8 cellular contexts compared by ENCODE assay signal in genomic region chr7:151626422-151627115, GRCh38.
DNase-seq lines count a peak whose midpoint lies in the region; ATAC-seq and TF ChIP-seq lines count a peak whose summit lies in the region.

No MANE protein-coding gene starts in this region.

- H2BK120ac ChIP-seq in neuronal stem cell (ENCODE audit: low read depth, low read length): no peak overlapping the region

- H3K23ac ChIP-seq in neuronal stem cell (ENCODE audit: low read depth, low read length, poor library complexity): no peak overlapping the region

- no peak overlapping the region for H2AFZ ChIP-seq in neuronal stem cell (ENCODE audit: low read length)

- no peaks in the 10 kb centered on the region for H3K9me3 ChIP-seq in neuronal stem cell (replicated peaks in 1 of 2; ENCODE audit: control insufficient read depth in 2 of 2, insufficient read depth in 1 of 2, low read depth in 1 of 2, low read length in 2 of 2)

- no peak overlapping the region for H3K4me2 ChIP-seq in neuronal stem cell (ENCODE audit: insufficient read depth, low read length, poor library complexity, severe bottlenecking)

- H3K18ac ChIP-seq in neuronal stem cell (ENCODE audit: low read length): no peak overlapping the region

- H3K4me3 ChIP-seq in H7 (ENCODE audit: insufficient read depth, low read depth, low read length) (no peak overlapping the region), epithelial cell of proximal tubule (ENCODE audit: low read depth, low read length) (no peak overlapping the region), neuronal stem cell (ENCODE audit: low read length in 2 of 2) (no peak overlapping the region)

- H2AK5ac ChIP-seq in neuronal stem cell (ENCODE audit: low read depth, low read length): no peak overlapping the region

- H4K8ac ChIP-seq in neuronal stem cell (ENCODE audit: low read depth, low read length): no peak overlapping the region

- H2BK5ac ChIP-seq in neuronal stem cell (ENCODE audit: low read length): no peak overlapping the region

- DNase-seq in Ammon's horn (ENCODE audit: low spot score): peak; percentile 48
- peak; percentile 64 for DNase-seq in H7
- peak; percentile 54 for DNase-seq in SK-N-DZ (ENCODE audit: low spot score)
- no peak for DNase-seq in epithelial cell of proximal tubule (ENCODE audit: low read depth)
- DNase-seq in neuronal stem cell (ENCODE audit: low spot score): peak; percentile 29
- DNase-seq in NCI-H2171 treated with DMSO at 0.1 percent for 48 hours (lab: John Stamatoyannopoulos, UW): no peak

- peak; percentile 82 for TF ChIP-seq CTCF in epithelial cell of proximal tubule (conservative IDR thresholded peaks at IDR 0.05; ENCODE audit: low read depth, low read length)

- H3K9ac ChIP-seq in neuronal stem cell (ENCODE audit: low read depth, low read length, poor library complexity): no peak overlapping the region

- no peak overlapping the region for H3K14ac ChIP-seq in neuronal stem cell (ENCODE audit: low read length)

- no peaks in the 10 kb centered on the region for H3K79me1 ChIP-seq in neuronal stem cell (ENCODE audit: low read depth, low read length)

- WGBS in neuronal stem cell (ENCODE audit: extremely low coverage in 2 of 2, insufficient read length in 2 of 2, insufficient replicate concordance in 1 of 2), 2 donors: no CpG with 5 or more reads among the region's 11 CpGs

- ATAC-seq in GM18861 (IDR thresholded peaks at IDR 0.05; ENCODE audit: unreplicated experiment) (no peak), GM18868 (IDR thresholded peaks at IDR 0.05; ENCODE audit: unreplicated experiment) (no peak)

- no peak overlapping the region for H3K27ac ChIP-seq in neuronal stem cell (replicated peaks; ENCODE audit: low read length)

- H3K4ac ChIP-seq in neuronal stem cell (ENCODE audit: low read length): no peak overlapping the region

- H3K27me3 ChIP-seq in H7 (ENCODE audit: control insufficient read depth, insufficient read depth, low read length) (peaks cover 8% of the 10 kb centered on the region), neuronal stem cell (ENCODE audit: control insufficient read depth in 3 of 3, insufficient read depth in 3 of 3, low read depth in 1 of 3, low read length in 3 of 3) (no peaks in the 10 kb centered on the region)

- H2BK15ac ChIP-seq in neuronal stem cell (ENCODE audit: low read length): no peak overlapping the region

- H3K36me3 ChIP-seq in H7 (replicated peaks; ENCODE audit: control insufficient read depth, insufficient read depth, low read length) (no peaks in the 10 kb centered on the region), neuronal stem cell (replicated peaks in 1 of 2; ENCODE audit: control insufficient read depth in 2 of 2, insufficient read depth in 2 of 2, low read length in 2 of 2) (no peaks in the 10 kb centered on the region)

- H3K4me1 ChIP-seq in neuronal stem cell (ENCODE audit: control insufficient read depth in 2 of 2, insufficient read depth in 1 of 2, low read depth in 1 of 2, low read length in 2 of 2): peaks cover 3 to 6% of the 10 kb centered on the region in 2 donors

- H4K91ac ChIP-seq in neuronal stem cell (ENCODE audit: low read depth, low read length, poor library complexity): no peak overlapping the region

- H2BK12ac ChIP-seq in neuronal stem cell (ENCODE audit: low read length): no peak overlapping the region

Comparison
In these comparisons a context has a peak if more than half of its experiments do, and no peak if none do; other contexts are left out.
1. DNase-seq: peak in Ammon's horn (single experiment), H7 (single experiment), SK-N-DZ (single experiment) and neuronal stem cell (single experiment); none in epithelial cell of proximal tubule (single experiment) and NCI-H2171 treated with DMSO at 0.1 percent for 48 hours (single experiment).